22 cellular contexts compared by ENCODE assay signal in genomic region chr13:73987618-73988017, GRCh38.
A peak's percentile ranks its signal among the peaks of the same experiment; 100 is the strongest.
DNase-seq lines count a peak whose midpoint lies in the region; ATAC-seq and TF ChIP-seq lines count a peak whose summit lies in the region.
"Had no signal": no experiment of that assay in that cellular context is flagged by ENCODE, and none has a peak within 500 bp of the region (broad histone marks: within the 10 kb centered on the region; RNA-seq: fewer than 3 reads in every experiment).

No MANE protein-coding gene starts in this region.

- H3K9me3 ChIP-seq in Karpas-422 (ENCODE audit: low read length), result no peaks in the 10 kb centered on the region
- H3K9me3 ChIP-seq: neutrophil had no signal

- H2AFZ ChIP-seq in Karpas-422 (ENCODE audit: low read length), result no peak overlapping the region

- intact Hi-C loops in dendritic cell treated with granulocyte-macrophage colony-stimulating factor and Interleukin-4, amounts not matched to agents 40 ng/mL and 50 ng/mL, for 4 days (cut with micrococcal nuclease), result no loop called here

- H3K9me3 Mint-ChIP-seq in T-cell, result no peaks in the 10 kb centered on the region
- H3K9me3 Mint-ChIP-seq in dendritic cell treated with granulocyte-macrophage colony-stimulating factor and Interleukin-4, amounts not matched to agents 40 ng/mL and 50 ng/mL, for 4 days, result peaks cover 9% of the 10 kb centered on the region
- peaks cover 1% of the 10 kb centered on the region for H3K9me3 Mint-ChIP-seq in glutamatergic neuron (ENCODE audit: unreplicated experiment)
- H3K9me3 Mint-ChIP-seq: H9, mesothelial cell of epicardium had no signal

- no peaks in the 10 kb centered on the region for H3K27me3 ChIP-seq in Karpas-422 (ENCODE audit: low read length)
- H3K27me3 ChIP-seq: BLaER1, neutrophil had no signal

- peak overlapping the region; percentile 81 to 84 for H3K27ac Mint-ChIP-seq in T-cell
- H3K27ac Mint-ChIP-seq in dendritic cell treated with granulocyte-macrophage colony-stimulating factor and Interleukin-4, amounts not matched to agents 40 ng/mL and 50 ng/mL, for 4 days, result peak overlapping the region; percentile 44
- no peak overlapping the region for H3K27ac Mint-ChIP-seq in glutamatergic neuron (ENCODE audit: unreplicated experiment)
- H3K27ac Mint-ChIP-seq: activated CD4-positive, alpha-beta T cell treated with anti-CD3 and anti-CD28 coated beads, Interleukin-2, amount 10 ng/mL, durations not matched to agents 7 days and 5 days; H9; mesothelial cell of epicardium had no signal

- POLR2A ChIA-PET in T-cell (lab: Charles Lee), result interaction anchor here in 1 of 2 donors (0.6 kb wide), 1 partner anchor 70 kb away, joined by 5 read pairs; no protein-coding TSS in a partner anchor

- peaks cover 67% of the 10 kb centered on the region for H3K4me1 ChIP-seq in Karpas-422 (ENCODE audit: low read length)

- peak overlapping the region; percentile 7 for H3K9ac ChIP-seq in Karpas-422 (ENCODE audit: low read length)
- H3K9ac ChIP-seq: BLaER1 had no signal

- ATAC-seq in T-cell (replicated peaks in 1 of 4) (no peak), GM18502 (IDR thresholded peaks at IDR 0.05; ENCODE audit: poor library complexity, unreplicated experiment) (no peak)

- no peak overlapping the region for H3K4me3 ChIP-seq in Karpas-422 (ENCODE audit: low read length)
- H3K4me3 ChIP-seq: BLaER1 had no signal

- no peaks in the 10 kb centered on the region for H4K20me1 ChIP-seq in Karpas-422 (ENCODE audit: insufficient read depth, low read depth, low read length)

- H3K4me1 Mint-ChIP-seq in T-cell, result peaks cover 51 to 54% (median 52%) of the 10 kb centered on the region in 3 donors
- no peaks in the 10 kb centered on the region for H3K4me1 Mint-ChIP-seq in dendritic cell treated with granulocyte-macrophage colony-stimulating factor and Interleukin-4, amounts not matched to agents 40 ng/mL and 50 ng/mL, for 4 days (ENCODE audit: low read depth)
- H3K4me1 Mint-ChIP-seq in glutamatergic neuron (ENCODE audit: low read depth, unreplicated experiment), result peaks cover 23% of the 10 kb centered on the region

- peaks cover 7% of the 10 kb centered on the region; the same call in 1 of the 2 replicates for H3K36me3 ChIP-seq in Karpas-422 (ENCODE audit: insufficient read depth, low read length)
- H3K36me3 ChIP-seq: neutrophil had no signal

- peaks cover 68% of the 10 kb centered on the region for H3K79me2 ChIP-seq in Karpas-422 (ENCODE audit: low read length)

- no peaks in the 10 kb centered on the region for H3K27me3 Mint-ChIP-seq in T-cell
- no peaks in the 10 kb centered on the region for H3K27me3 Mint-ChIP-seq in dendritic cell treated with granulocyte-macrophage colony-stimulating factor and Interleukin-4, amounts not matched to agents 40 ng/mL and 50 ng/mL, for 4 days
- no peaks in the 10 kb centered on the region for H3K27me3 Mint-ChIP-seq in glutamatergic neuron (ENCODE audit: unreplicated experiment)
- H3K27me3 Mint-ChIP-seq: activated CD4-positive, alpha-beta T cell treated with anti-CD3 and anti-CD28 coated beads, Interleukin-2, amount 10 ng/mL, durations not matched to agents 7 days and 5 days had no signal

- H3K36me3 Mint-ChIP-seq in T-cell, result peaks cover 34% of the 10 kb centered on the region
- no peaks in the 10 kb centered on the region for H3K36me3 Mint-ChIP-seq in dendritic cell treated with granulocyte-macrophage colony-stimulating factor and Interleukin-4, amounts not matched to agents 40 ng/mL and 50 ng/mL, for 4 days (ENCODE audit: low read depth)
- no peaks in the 10 kb centered on the region for H3K36me3 Mint-ChIP-seq in glutamatergic neuron (ENCODE audit: unreplicated experiment)

- CTCF ChIA-PET in T-cell (lab: Charles Lee), result interaction anchor here in 1 of 2 donors (0.6 kb wide), 1 partner anchor 83 kb away, joined by 3 read pairs; no protein-coding TSS in a partner anchor

- no peak for TF ChIP-seq CTCF in glutamatergic neuron (IDR thresholded peaks at IDR 0.05; ENCODE audit: partially characterized antibody, unreplicated experiment)

- H3K4me3 Mint-ChIP-seq in T-cell (no peak overlapping the region), glutamatergic neuron (ENCODE audit: unreplicated experiment) (no peak overlapping the region)
- no peak overlapping the region for H3K4me3 Mint-ChIP-seq in dendritic cell treated with granulocyte-macrophage colony-stimulating factor and Interleukin-4, amounts not matched to agents 40 ng/mL and 50 ng/mL, for 4 days
- H3K4me3 Mint-ChIP-seq: activated CD4-positive, alpha-beta T cell treated with anti-CD3 and anti-CD28 coated beads, Interleukin-2, amount 10 ng/mL, durations not matched to agents 7 days and 5 days; H9; mesothelial cell of epicardium had no signal

- no peaks in the 10 kb centered on the region for H3K9me2 ChIP-seq in Karpas-422 (replicated peaks; ENCODE audit: insufficient read depth, low read length)

- H3K4me2 ChIP-seq in Karpas-422 (ENCODE audit: low read depth, low read length, poor library complexity, severe bottlenecking), result no peak overlapping the region
- H3K4me2 ChIP-seq: BLaER1 had no signal

- peak overlapping the region; percentile 98 for H3K27ac ChIP-seq in Karpas-422 (ENCODE audit: low read length)
- H3K27ac ChIP-seq: 22Rv1, BLaER1, neutrophil had no signal

- DNase-seq in SIG-M5 treated with dmso at 0.1 percent for 504 hours (lab: John Stamatoyannopoulos, UW; ENCODE audit: unreplicated experiment), result peak; percentile 37
- no peak for DNase-seq in SIG-M5 (lab: John Stamatoyannopoulos, UW)
- no peak for DNase-seq in Karpas-422
- no peak for DNase-seq in T-cell
- DNase-seq in stimulated activated CD4-positive, alpha-beta T cell treated with anti-CD3 and anti-CD28 coated beads, Interleukin-1b, Interleukin-23, amount 100 ng/mL, for 48 hours, result no peak
- DNase-seq in glutamatergic neuron, result no peak
- DNase-seq: activated CD4-positive, alpha-beta T cell treated with anti-CD3 and anti-CD28 coated beads, Interleukin-2, amount 10 ng/mL, durations not matched to agents 7 days and 5 days; activated T-cell treated with anti-CD3 and anti-CD28 coated beads for 4 hours; cerebellar nuclear complex; H9; hypothalamus; kidney glomerular epithelial cell; Right ventricle myocardium superior; stimulated activated naive CD4-positive, alpha-beta T cell treated with Interleukin-2 at 50 U/mL for 16 hours; T1000; trophoblast cell had no signal
